Comparison of ENCODE assay signal across 8 cellular contexts in genomic region chr7:17939670-17940301, GRCh38. TPM values are rescaled to one million over a fixed set of nuclear protein-coding genes. Genes with fewer than 3 reads are reported as not detected.
DNase-seq lines count a peak whose midpoint lies in the region; ATAC-seq and TF ChIP-seq lines count a peak whose summit lies in the region.

No MANE protein-coding gene starts in this region.

- peaks cover 33 to 65% (median 48%) of the 10 kb centered on the region in 4 donors for H3K4me1 Mint-ChIP-seq in CD4-positive, alpha-beta memory T cell

- peak overlapping the region; percentile 89 to 99 (median 99) for H3K27ac Mint-ChIP-seq in CD4-positive, alpha-beta memory T cell

- peak overlapping the region; percentile 90 for H3K27ac ChIP-seq in CD4-positive, alpha-beta memory T cell (ENCODE audit: low read depth, low read length)
- peak overlapping the region; percentile 88 to 93 for H3K27ac ChIP-seq in ovary
- H3K27ac ChIP-seq in upper lobe of right lung = peak overlapping the region; percentile 99

- no peaks in the 10 kb centered on the region for H3K27me3 Mint-ChIP-seq in CD4-positive, alpha-beta memory T cell

- no peaks in the 10 kb centered on the region for H3K9me3 Mint-ChIP-seq in CD4-positive, alpha-beta memory T cell

- intact Hi-C loops in CD4-positive, alpha-beta memory T cell (cut with micrococcal nuclease) = loop anchor here (2.0 to 10.0 kb wide), 3 partner anchors 641 to 1292 kb away; partner anchors contain the start of genes AHR, ANKMY2 and BZW2
- intact Hi-C loops in Right ventricle myocardium inferior (cut with DNase I) (loop anchor here (5.0 to 10.0 kb wide), 3 partner anchors 37 to 235 kb away; no protein-coding TSS in a partner anchor), ovary (cut with DNase I) (no loop called here), upper lobe of right lung (cut with DNase I) (no loop called here)

- no peak for TF ChIP-seq EP300 in ovary (IDR thresholded peaks at IDR 0.05)

- ATAC-seq in GM19438 (IDR thresholded peaks at IDR 0.05; ENCODE audit: low read depth, unreplicated experiment) (peak; percentile 40), HG03520 (IDR thresholded peaks at IDR 0.05; ENCODE audit: unreplicated experiment) (peak; percentile 27), Right ventricle myocardium inferior (peak; percentile 58), upper lobe of right lung (peak; percentile 63)

- POLR2A ChIA-PET in CD4-positive, alpha-beta memory T cell (lab: Charles Lee; ENCODE audit: partially characterized antibody) = interaction anchor here (0.8 to 2.6 kb wide), 3 partner anchors 8 to 13 kb away, joined by 3 to 9 read pairs (median 3); no protein-coding TSS in a partner anchor

- H3K4me1 ChIP-seq in CD4-positive, alpha-beta memory T cell (ENCODE audit: insufficient read depth, low read length) = peaks cover 44% of the 10 kb centered on the region
- peaks cover 1% of the 10 kb centered on the region for H3K4me1 ChIP-seq in ovary (ENCODE audit: insufficient read depth)
- peaks cover 38% of the 10 kb centered on the region for H3K4me1 ChIP-seq in upper lobe of right lung

- peak overlapping the region; percentile 82 to 85 for H3K4me3 ChIP-seq in CD4-positive, alpha-beta memory T cell (ENCODE audit: low read length in 2 of 2)
- peak overlapping the region; percentile 93 for H3K4me3 ChIP-seq in ovary
- H3K4me3 ChIP-seq in upper lobe of right lung = peak overlapping the region; percentile 93

- TF ChIP-seq CTCF in ovary (IDR thresholded peaks at IDR 0.05) (no peak), upper lobe of right lung (IDR thresholded peaks at IDR 0.05) (no peak)

- no peaks in the 10 kb centered on the region for H3K27me3 ChIP-seq in CD4-positive, alpha-beta memory T cell (ENCODE audit: insufficient read depth, low read length)
- H3K27me3 ChIP-seq in ovary (no peaks in the 10 kb centered on the region), upper lobe of right lung (no peaks in the 10 kb centered on the region)

- no peaks in the 10 kb centered on the region for H3K9me3 ChIP-seq in CD4-positive, alpha-beta memory T cell (ENCODE audit: control insufficient read depth in 1 of 2, low read length in 2 of 2)
- no peaks in the 10 kb centered on the region for H3K9me3 ChIP-seq in ovary
- no peaks in the 10 kb centered on the region for H3K9me3 ChIP-seq in upper lobe of right lung

- peak in 1 of 5 donors; percentile 55 for DNase-seq in CD4-positive, alpha-beta memory T cell
- DNase-seq in SHP77 (lab: John Stamatoyannopoulos, UW) (peak; percentile 29 to 53), Right ventricle myocardium inferior (ENCODE audit: missing footprints) (no peak), ovary (peak in 4 of 5 donors; percentile 29 to 55 (median 40)), upper lobe of right lung (peak; percentile 73)
- peak; percentile 52 for DNase-seq in activated naive CD4-positive, alpha-beta T cell treated with anti-CD3 and anti-CD28 coated beads, Interleukin-2, amount 50 U/mL, for 16 hours

- WGBS in ovary, 3 donors = 0 to 1% (median 0%) methylated on average over 20 to 28 of the region's 28 CpGs

- CTCF ChIA-PET in CD4-positive, alpha-beta memory T cell (lab: Charles Lee; ENCODE audit: partially characterized antibody) = no interaction called here

- no peak for TF ChIP-seq POLR2A in ovary (IDR thresholded peaks at IDR 0.05)

- peak overlapping the region; percentile 89 to 99 (median 97) for H3K4me3 Mint-ChIP-seq in CD4-positive, alpha-beta memory T cell

- H3K36me3 ChIP-seq in CD4-positive, alpha-beta memory T cell (ENCODE audit: insufficient read depth, low read length) = no peaks in the 10 kb centered on the region
- H3K36me3 ChIP-seq in ovary (no peaks in the 10 kb centered on the region), upper lobe of right lung (no peaks in the 10 kb centered on the region)

- peaks cover 4 to 18% of the 10 kb centered on the region in 2 donors for H3K36me3 Mint-ChIP-seq in CD4-positive, alpha-beta memory T cell

RNA-seq across cellular contexts. Expression of gene SNX13, which starts 0.5 kb away (rescaled TPM):
- 10 to 100 TPM; 34.6 to 36.0 TPM for total RNA-seq in CD4-positive, alpha-beta memory T cell
- 10 to 100 TPM; 10.1 to 13.8 TPM for polyA plus RNA-seq in CD4-positive, alpha-beta memory T cell
- total RNA-seq in Right ventricle myocardium inferior = 46.7 TPM
- 10 to 100 TPM; 35.8 to 51.1 (median 46.9) TPM for total RNA-seq in ovary
- polyA plus RNA-seq in ovary = 10 to 100 TPM; 12.1 to 16.0 TPM
- 47.0 TPM for total RNA-seq in upper lobe of right lung

Comparison
In these comparisons a context has a peak if more than half of its experiments do, and no peak if none do; other contexts are left out.
1. intact Hi-C loops: an anchor here in CD4-positive, alpha-beta memory T cell (2.0 to 10.0 kb wide) and Right ventricle myocardium inferior (5.0 to 10.0 kb wide); none called in ovary and upper lobe of right lung.